Comparison of ENCODE assay signal across 25 cellular contexts in genomic region chr11:70559516-70559915, GRCh38.
"Had no signal": no experiment of that assay in that cellular context is flagged by ENCODE, and none has a peak within 500 bp of the region (broad histone marks: within the 10 kb centered on the region; RNA-seq: fewer than 3 reads in every experiment).

No MANE protein-coding gene starts in this region.

- H3K4me3 ChIP-seq: left lung, lung, right atrium auricular region, right lobe of liver, smooth muscle cell, tibial nerve, uterus had no signal

- H3K4me1 ChIP-seq: left lung, parathyroid adenoma, right atrium auricular region, right lobe of liver, tibial nerve, uterus had no signal

- H2AFZ ChIP-seq: parathyroid adenoma had no signal

- ATAC-seq: left colon; left lung; right lobe of liver; stimulated activated memory B cell treated with anti-CD40 and anti-IgM and Interleukin-4, amounts not matched to agents 10 μg/mL and 1 μg/mL and 100 μg/mL, for 72 hours; stimulated activated naive CD8-positive, alpha-beta T cell treated with anti-CD3 and anti-CD28 coated beads, Interleukin-15, amount 100 ng/mL, for 72 hours had no signal

- H3K36me3 ChIP-seq: left lung, right atrium auricular region, right lobe of liver, tibial nerve, uterus had no signal

- H3K79me2 ChIP-seq: parathyroid adenoma had no signal

- H3K9me3 ChIP-seq: left lung, right lobe of liver, tibial nerve, uterus had no signal

- H3K27ac Mint-ChIP-seq: mesothelial cell of epicardium; naive B cell; nephron; progenitor cell of endocrine pancreas; stimulated activated memory B cell treated with anti-CD40 and anti-IgM and Interleukin-4, amounts not matched to agents 10 μg/mL and 1 μg/mL and 100 μg/mL, for 72 hours; stimulated activated naive CD8-positive, alpha-beta T cell treated with anti-CD3 and anti-CD28 coated beads, Interleukin-15, amount 100 ng/mL, for 72 hours; type B pancreatic cell had no signal

- H3K27me3 Mint-ChIP-seq: progenitor cell of endocrine pancreas; stimulated activated naive CD8-positive, alpha-beta T cell treated with anti-CD3 and anti-CD28 coated beads, Interleukin-15, amount 100 ng/mL, for 72 hours had no signal

- H3K4me2 ChIP-seq: smooth muscle cell had no signal

- H3K4me1 Mint-ChIP-seq: mesothelial cell of epicardium; naive B cell; stimulated activated memory B cell treated with anti-CD40 and anti-IgM and Interleukin-4, amounts not matched to agents 10 μg/mL and 1 μg/mL and 100 μg/mL, for 72 hours; stimulated activated naive CD8-positive, alpha-beta T cell treated with anti-CD3 and anti-CD28 coated beads, Interleukin-15, amount 100 ng/mL, for 72 hours had no signal

- H3K36me3 Mint-ChIP-seq: mesothelial cell of epicardium; naive B cell; stimulated activated memory B cell treated with anti-CD40 and anti-IgM and Interleukin-4, amounts not matched to agents 10 μg/mL and 1 μg/mL and 100 μg/mL, for 72 hours; type B pancreatic cell had no signal

- H3K27me3 ChIP-seq: left lung, right atrium auricular region, right lobe of liver, tibial nerve, uterus had no signal

- H3K9ac ChIP-seq: parathyroid adenoma had no signal

- H3K27ac ChIP-seq: left lung, parathyroid adenoma, right atrium auricular region, right lobe of liver, tibial nerve, uterus had no signal

- H3K4me3 Mint-ChIP-seq: mesothelial cell of epicardium; naive B cell; nephron; stimulated activated memory B cell treated with anti-CD40 and anti-IgM and Interleukin-4, amounts not matched to agents 10 μg/mL and 1 μg/mL and 100 μg/mL, for 72 hours; stimulated activated naive CD8-positive, alpha-beta T cell treated with anti-CD3 and anti-CD28 coated beads, Interleukin-15, amount 100 ng/mL, for 72 hours; type B pancreatic cell had no signal

- DNase-seq: hippocampal formation; left colon; mesendoderm; naive B cell; nucleus accumbens; stimulated activated CD4-positive, alpha-beta T cell treated with anti-CD3 and anti-CD28 coated beads, Interleukin-1b, Interleukin-23, amount 100 ng/mL, for 48 hours; stimulated activated CD4-positive, alpha-beta T cell treated with anti-CD3 and anti-CD28 coated beads, Interleukin-2, amount 100 ng/mL, for 48 hours; stimulated activated CD4-positive, alpha-beta T cell treated with anti-CD3 and anti-CD28 coated beads, Interleukin-4, amount 100 ng/mL, for 4 hours; stimulated activated CD8-positive, alpha-beta memory T cell treated with anti-CD3 and anti-CD28 coated beads, Interleukin-4, amount 100 ng/mL, for 48 hours; stimulated activated naive CD4-positive, alpha-beta T cell treated with Interleukin-2 at 50 U/mL for 16 hours; stimulated activated naive CD8-positive, alpha-beta T cell treated with anti-CD3 and anti-CD28 coated beads, Interleukin-15, amount 100 ng/mL, for 72 hours; substantia nigra; uterus had no signal

- H3K9me3 Mint-ChIP-seq: nephron; stimulated activated naive CD8-positive, alpha-beta T cell treated with anti-CD3 and anti-CD28 coated beads, Interleukin-15, amount 100 ng/mL, for 72 hours; type B pancreatic cell had no signal
